25 cellular contexts compared by ENCODE assay signal in the genomic region with DNA sequence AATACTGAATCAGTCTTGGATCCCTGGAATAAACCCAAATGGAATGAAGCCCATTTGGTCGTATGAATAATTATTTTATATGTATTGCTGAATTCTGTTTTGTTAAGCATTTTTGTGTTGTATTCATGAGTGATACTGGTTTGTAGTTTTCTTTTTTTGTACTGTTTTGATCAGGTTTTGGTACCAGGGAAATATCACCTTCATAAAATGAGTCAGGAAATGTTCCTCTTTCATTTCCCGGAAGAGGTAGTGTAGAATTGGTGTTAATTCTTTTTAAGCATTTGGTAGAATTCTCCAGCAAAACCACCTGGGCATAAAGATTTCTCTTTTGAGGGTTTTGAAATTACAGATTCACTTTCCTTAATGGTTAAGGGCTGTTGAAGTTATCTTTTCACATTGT. TPM values are rescaled to one million over a fixed set of nuclear protein-coding genes. Genes with fewer than 3 reads are reported as not detected.
A peak's percentile ranks its signal among the peaks of the same experiment; 100 is the strongest.
DNase-seq lines count a peak whose midpoint lies in the region; ATAC-seq, FAIRE-seq and TF ChIP-seq lines count a peak whose summit lies in the region.
"Had no signal": no experiment of that assay in that cellular context is flagged by ENCODE, and none has a peak within 500 bp of the region (broad histone marks: within the 10 kb centered on the region; RNA-seq: fewer than 3 reads in every experiment).

No MANE protein-coding gene starts in this region.

- peak overlapping the region in 3 of 4 donors; percentile 31 to 99 (median 95) for H3K27ac ChIP-seq in pancreas
- H3K27ac ChIP-seq in breast epithelium, result no peak overlapping the region
- no peak overlapping the region for H3K27ac ChIP-seq in heart left ventricle
- H3K27ac ChIP-seq: GM23248, Peyer's patch had no signal

- no peaks in the 10 kb centered on the region for H3K9me3 Mint-ChIP-seq in activated CD4-positive, alpha-beta T cell treated with anti-CD3 and anti-CD28 coated beads, Interleukin-2, amount 10 ng/mL, durations not matched to agents 24 days and 14 days
- H3K9me3 Mint-ChIP-seq in activated CD4-positive, alpha-beta T cell treated with anti-CD3 and anti-CD28 coated beads, Interleukin-2, amount 10 ng/mL, durations not matched to agents 7 days and 5 days, result peaks cover under 1% of the 10 kb centered on the region
- H3K9me3 Mint-ChIP-seq in activated naive CD4-positive, alpha-beta T cell treated with anti-CD3 and anti-CD28 coated beads, Interleukin-2, amount 10 ng/mL, durations not matched to agents 7 days and 5 days, result no peaks in the 10 kb centered on the region
- no peaks in the 10 kb centered on the region for H3K9me3 Mint-ChIP-seq in activated naive CD8-positive, alpha-beta T cell treated with anti-CD3 and anti-CD28 coated beads, Interleukin-2, amount 50 U/mL, for 24 hours
- H3K9me3 Mint-ChIP-seq: CD8-positive, alpha-beta memory T cell had no signal

- WGBS in pancreas, 2 donors, result 20 to 21% methylated on average over 2 of the region's 2 CpGs
- WGBS in heart left ventricle, 4 donors, result 51 to 63% (median 56%) methylated on average over 2 of the region's 2 CpGs

- no peak overlapping the region for H3K4me3 Mint-ChIP-seq in activated CD4-positive, alpha-beta T cell treated with anti-CD3 and anti-CD28 coated beads, Interleukin-2, amount 10 ng/mL, durations not matched to agents 24 days and 14 days
- no peak overlapping the region for H3K4me3 Mint-ChIP-seq in activated CD4-positive, alpha-beta T cell treated with anti-CD3 and anti-CD28 coated beads, Interleukin-2, amount 10 ng/mL, durations not matched to agents 7 days and 5 days
- H3K4me3 Mint-ChIP-seq in activated naive CD4-positive, alpha-beta T cell treated with anti-CD3 and anti-CD28 coated beads, Interleukin-2, amount 10 ng/mL, durations not matched to agents 7 days and 5 days, result no peak overlapping the region
- peak overlapping the region; percentile 5 for H3K4me3 Mint-ChIP-seq in activated naive CD8-positive, alpha-beta T cell treated with anti-CD3 and anti-CD28 coated beads, Interleukin-2, amount 50 U/mL, for 24 hours
- H3K4me3 Mint-ChIP-seq: CD8-positive, alpha-beta memory T cell had no signal

- peak overlapping the region; percentile 10 for H3K27ac Mint-ChIP-seq in activated CD4-positive, alpha-beta T cell treated with anti-CD3 and anti-CD28 coated beads, Interleukin-2, amount 10 ng/mL, durations not matched to agents 24 days and 14 days
- no peak overlapping the region for H3K27ac Mint-ChIP-seq in activated CD4-positive, alpha-beta T cell treated with anti-CD3 and anti-CD28 coated beads, Interleukin-2, amount 10 ng/mL, durations not matched to agents 7 days and 5 days
- peak overlapping the region; percentile 8 for H3K27ac Mint-ChIP-seq in activated naive CD4-positive, alpha-beta T cell treated with anti-CD3 and anti-CD28 coated beads, Interleukin-2, amount 10 ng/mL, durations not matched to agents 7 days and 5 days
- peak overlapping the region; percentile 71 for H3K27ac Mint-ChIP-seq in activated naive CD8-positive, alpha-beta T cell treated with anti-CD3 and anti-CD28 coated beads, Interleukin-2, amount 50 U/mL, for 24 hours

- H3K4me3 ChIP-seq in pancreas (no peak overlapping the region), breast epithelium (no peak overlapping the region), heart left ventricle (no peak overlapping the region)
- H3K4me3 ChIP-seq: GM23248, HAP-1, Peyer's patch had no signal

- H3K36me3 Mint-ChIP-seq in activated CD4-positive, alpha-beta T cell treated with anti-CD3 and anti-CD28 coated beads, Interleukin-2, amount 10 ng/mL, durations not matched to agents 24 days and 14 days (ENCODE audit: low read depth), result no peaks in the 10 kb centered on the region
- peaks cover 5% of the 10 kb centered on the region for H3K36me3 Mint-ChIP-seq in activated CD4-positive, alpha-beta T cell treated with anti-CD3 and anti-CD28 coated beads, Interleukin-2, amount 10 ng/mL, durations not matched to agents 7 days and 5 days (ENCODE audit: low read depth)
- H3K36me3 Mint-ChIP-seq in activated naive CD4-positive, alpha-beta T cell treated with anti-CD3 and anti-CD28 coated beads, Interleukin-2, amount 10 ng/mL, durations not matched to agents 7 days and 5 days, result no peaks in the 10 kb centered on the region
- peaks cover 11% of the 10 kb centered on the region for H3K36me3 Mint-ChIP-seq in activated naive CD8-positive, alpha-beta T cell treated with anti-CD3 and anti-CD28 coated beads, Interleukin-2, amount 50 U/mL, for 24 hours (ENCODE audit: low read depth)

- POLR2A ChIA-PET in activated CD4-positive, alpha-beta T cell treated with anti-CD3 and anti-CD28 coated beads, Interleukin-2, amount 10 ng/mL, durations not matched to agents 7 days and 5 days (lab: Charles Lee), result no interaction called here

- ATAC-seq in activated naive CD8-positive, alpha-beta T cell treated with anti-CD3 and anti-CD28 coated beads, Interleukin-2, amount 50 U/mL, for 24 hours, result peak; percentile 16
- ATAC-seq in pancreas (no peak), heart left ventricle (no peak)

- peaks cover 15% of the 10 kb centered on the region for H3K4me1 Mint-ChIP-seq in activated CD4-positive, alpha-beta T cell treated with anti-CD3 and anti-CD28 coated beads, Interleukin-2, amount 10 ng/mL, durations not matched to agents 24 days and 14 days
- peaks cover 16% of the 10 kb centered on the region for H3K4me1 Mint-ChIP-seq in activated CD4-positive, alpha-beta T cell treated with anti-CD3 and anti-CD28 coated beads, Interleukin-2, amount 10 ng/mL, durations not matched to agents 7 days and 5 days
- peaks cover 7% of the 10 kb centered on the region for H3K4me1 Mint-ChIP-seq in activated naive CD4-positive, alpha-beta T cell treated with anti-CD3 and anti-CD28 coated beads, Interleukin-2, amount 10 ng/mL, durations not matched to agents 7 days and 5 days
- H3K4me1 Mint-ChIP-seq in activated naive CD8-positive, alpha-beta T cell treated with anti-CD3 and anti-CD28 coated beads, Interleukin-2, amount 50 U/mL, for 24 hours, result peaks cover 55% of the 10 kb centered on the region

- no peak for FAIRE-seq in pancreas (lab: Jason Lieb, UNC)
- FAIRE-seq: GM12891 had no signal

- no peak for DNase-seq in activated CD4-positive, alpha-beta T cell treated with anti-CD3 and anti-CD28 coated beads, Interleukin-2, amount 10 ng/mL, durations not matched to agents 24 days and 14 days
- no peak for DNase-seq in activated CD4-positive, alpha-beta T cell treated with anti-CD3 and anti-CD28 coated beads, Interleukin-2, amount 10 ng/mL, durations not matched to agents 7 days and 5 days
- DNase-seq in activated naive CD4-positive, alpha-beta T cell treated with anti-CD3 and anti-CD28 coated beads, Interleukin-2, amount 10 ng/mL, durations not matched to agents 7 days and 5 days, result no peak
- no peak for DNase-seq in activated naive CD4-positive, alpha-beta T cell (lab: John Stamatoyannopoulos, UW)
- DNase-seq in activated naive CD8-positive, alpha-beta T cell treated with anti-CD3 and anti-CD28 coated beads, Interleukin-2, amount 50 U/mL, for 24 hours, result no peak
- no peak for DNase-seq in pancreas
- no peak for DNase-seq in breast epithelium (ENCODE audit: low spot score in 2 of 2)
- DNase-seq in heart left ventricle, result no peak
- DNase-seq: 8988T; AML-193; C1 segment of cervical spinal cord; Calu3; CD8-positive, alpha-beta memory T cell; DMS153; GM23248; KBM-7; MM.1S; NCI-H1048; NCI-H1417 treated with DMSO at 0.1 percent for 48 hours; NCI-H187; NCI-H446; NCI-H526; Peyer's patch had no signal

- CTCF ChIA-PET in activated CD4-positive, alpha-beta T cell treated with anti-CD3 and anti-CD28 coated beads, Interleukin-2, amount 10 ng/mL, durations not matched to agents 7 days and 5 days (lab: Charles Lee), result no interaction called here
- CTCF ChIA-PET in activated naive CD4-positive, alpha-beta T cell treated with anti-CD3 and anti-CD28 coated beads, Interleukin-2, amount 10 ng/mL, durations not matched to agents 7 days and 5 days (lab: Charles Lee), result interaction anchor here (0.6 kb wide), 1 partner anchor 110 kb away, joined by 3 read pairs; no protein-coding TSS in a partner anchor

- H3K9me3 ChIP-seq in pancreas (no peaks in the 10 kb centered on the region), breast epithelium (no peaks in the 10 kb centered on the region), heart left ventricle (no peaks in the 10 kb centered on the region)
- H3K9me3 ChIP-seq: HAP-1, Peyer's patch had no signal

- no peaks in the 10 kb centered on the region for H3K36me3 ChIP-seq in pancreas
- no peaks in the 10 kb centered on the region for H3K36me3 ChIP-seq in breast epithelium
- no peaks in the 10 kb centered on the region for H3K36me3 ChIP-seq in heart left ventricle
- H3K36me3 ChIP-seq: HAP-1, Peyer's patch had no signal

- H3K27me3 ChIP-seq in pancreas (no peaks in the 10 kb centered on the region), breast epithelium (no peaks in the 10 kb centered on the region), heart left ventricle (no peaks in the 10 kb centered on the region)
- H3K27me3 ChIP-seq: Peyer's patch had no signal

- H3K27me3 Mint-ChIP-seq in activated CD4-positive, alpha-beta T cell treated with anti-CD3 and anti-CD28 coated beads, Interleukin-2, amount 10 ng/mL, durations not matched to agents 24 days and 14 days, result no peaks in the 10 kb centered on the region
- H3K27me3 Mint-ChIP-seq in activated CD4-positive, alpha-beta T cell treated with anti-CD3 and anti-CD28 coated beads, Interleukin-2, amount 10 ng/mL, durations not matched to agents 7 days and 5 days, result no peaks in the 10 kb centered on the region
- H3K27me3 Mint-ChIP-seq in activated naive CD4-positive, alpha-beta T cell treated with anti-CD3 and anti-CD28 coated beads, Interleukin-2, amount 10 ng/mL, durations not matched to agents 7 days and 5 days, result no peaks in the 10 kb centered on the region
- no peaks in the 10 kb centered on the region for H3K27me3 Mint-ChIP-seq in activated naive CD8-positive, alpha-beta T cell treated with anti-CD3 and anti-CD28 coated beads, Interleukin-2, amount 50 U/mL, for 24 hours

- TF ChIP-seq POLR2A in breast epithelium (IDR thresholded peaks at IDR 0.05) (no peak), heart left ventricle (IDR thresholded peaks at IDR 0.05) (no peak)

- TF ChIP-seq CTCF in pancreas (IDR thresholded peaks at IDR 0.05) (no peak), breast epithelium (IDR thresholded peaks at IDR 0.05) (no peak), heart left ventricle (IDR thresholded peaks at IDR 0.05) (no peak)

- H3K4me1 ChIP-seq in pancreas (peaks cover 75 to 91% (median 85%) of the 10 kb centered on the region in 3 donors), breast epithelium (no peaks in the 10 kb centered on the region), heart left ventricle (peaks cover 0 to 20% (median 0%) of the 10 kb centered on the region in 12 donors)

- intact Hi-C loops in activated CD4-positive, alpha-beta T cell treated with anti-CD3 and anti-CD28 coated beads, Interleukin-2, amount 10 ng/mL, durations not matched to agents 24 days and 14 days (cut with micrococcal nuclease), result no loop called here
- intact Hi-C loops in pancreas (cut with DNase I) (no loop called here), breast epithelium (cut with DNase I; ENCODE audit: low total_unique reads) (no loop called here), heart left ventricle (cut with DNase I) (no loop called here)

RNA-seq across cellular contexts. Expression of gene SPATA13, which starts 13.3 kb away (rescaled TPM):
- 41.9 and 43.6 TPM in 2 replicates for total RNA-seq in activated CD4-positive, alpha-beta T cell treated with anti-CD3 and anti-CD28 coated beads, Interleukin-2, amount 10 ng/mL, durations not matched to agents 24 days and 14 days
- 10 to 100 TPM; 68.4 to 72.6 TPM for total RNA-seq in activated CD4-positive, alpha-beta T cell treated with anti-CD3 and anti-CD28 coated beads, Interleukin-2, amount 10 ng/mL, durations not matched to agents 7 days and 5 days
- total RNA-seq in pancreas, result 10 to 100 TPM; 38.1 to 65.7 (median 53.9) TPM
- polyA plus RNA-seq in pancreas, result 10 to 100 TPM; 46.0 to 71.2 TPM
- 10 to 100 TPM in 2 of 3 donors, 1 to 10 TPM in 1; 6.6 to 84.7 (median 58.7) TPM for total RNA-seq in breast epithelium
- 10 to 100 TPM in 4 of 9 donors, 1 to 10 TPM in 5; 7.1 to 20.1 (median 9.3) TPM for total RNA-seq in heart left ventricle
- 1 to 10 TPM; 5.4 to 7.5 TPM for polyA plus RNA-seq in heart left ventricle

Comparison
In these comparisons a context has a peak if more than half of its experiments do, and no peak if none do; other contexts are left out.
1. H3K27ac ChIP-seq: peak in pancreas (3 of 4); none in breast epithelium (0 of 2) and heart left ventricle (0 of 12).